8 cellular contexts compared by ENCODE assay signal in the genomic region with DNA sequence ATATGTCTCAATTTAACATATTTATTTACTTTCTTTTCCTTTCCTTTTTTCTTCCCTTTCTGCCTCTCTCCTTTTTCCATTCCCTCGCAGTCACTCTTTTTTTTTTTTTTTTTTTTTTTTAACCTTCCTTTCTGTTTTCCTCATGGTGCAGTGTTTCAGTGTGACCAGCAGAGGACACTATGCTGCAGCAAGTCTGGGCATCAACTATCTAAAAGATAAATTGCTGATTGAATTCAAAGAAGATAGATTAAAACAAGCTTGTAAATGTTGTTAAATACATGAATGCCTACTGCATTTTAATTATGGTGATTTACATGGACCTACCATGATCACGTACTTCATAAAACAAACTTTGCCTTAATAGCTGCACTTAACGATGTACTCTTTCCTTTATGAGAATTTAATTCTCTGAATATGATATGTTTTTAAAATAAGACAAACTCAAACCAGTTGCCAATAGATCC.
DNase-seq lines count a peak whose midpoint lies in the region; ATAC-seq, FAIRE-seq and TF ChIP-seq lines count a peak whose summit lies in the region.

No MANE protein-coding gene starts in this region.

- no peak overlapping the region for H3K27ac ChIP-seq in CD4-positive, alpha-beta memory T cell (ENCODE audit: low read depth, low read length)
- no peak overlapping the region for H3K27ac ChIP-seq in psoas muscle

- H3K27ac Mint-ChIP-seq in CD4-positive, alpha-beta memory T cell: peak overlapping the region in 3 of 7 donors; percentile 4 to 25 (median 11)

- peaks cover 2 to 5% of the 10 kb centered on the region in 2 donors for H3K27me3 Mint-ChIP-seq in CD4-positive, alpha-beta memory T cell

- intact Hi-C loops in CD4-positive, alpha-beta memory T cell (cut with micrococcal nuclease): loop anchor here (1.0 to 2.0 kb wide), 4 partner anchors 252 to 658 kb away; no protein-coding TSS in a partner anchor
- intact Hi-C loops in psoas muscle (cut with DNase I): no loop called here

- H3K9me3 Mint-ChIP-seq in CD4-positive, alpha-beta memory T cell: no peaks in the 10 kb centered on the region

- peak; percentile 79 for FAIRE-seq in GM19239 (lab: Jason Lieb, UNC)
- peak; percentile 96 for FAIRE-seq in frontal cortex (lab: Jason Lieb, UNC)

- no peaks in the 10 kb centered on the region for H3K36me3 ChIP-seq in CD4-positive, alpha-beta memory T cell (ENCODE audit: insufficient read depth, low read length)
- H3K36me3 ChIP-seq in psoas muscle (ENCODE audit: insufficient read depth in 1 of 2, low read depth in 1 of 2): no peaks in the 10 kb centered on the region

- CTCF ChIA-PET in CD4-positive, alpha-beta memory T cell (lab: Charles Lee; ENCODE audit: partially characterized antibody): interaction anchor here (0.6 to 3.6 kb wide), 50 partner anchors 9 to 1363 kb away, joined by 3 to 21 read pairs (median 4); a partner anchor contains a TSS

- WGBS in psoas muscle, 3 donors: 34 to 39% (median 35%) methylated on average over 3 of the region's 3 CpGs

- no peaks in the 10 kb centered on the region for H3K9me3 ChIP-seq in CD4-positive, alpha-beta memory T cell (ENCODE audit: control insufficient read depth in 1 of 2, low read length in 2 of 2)
- H3K9me3 ChIP-seq in psoas muscle: no peaks in the 10 kb centered on the region

- no peaks in the 10 kb centered on the region for H3K4me1 ChIP-seq in CD4-positive, alpha-beta memory T cell (ENCODE audit: insufficient read depth, low read length)
- no peaks in the 10 kb centered on the region for H3K4me1 ChIP-seq in psoas muscle

- peak overlapping the region in 6 of 8 donors; percentile 10 to 73 (median 43) for H3K4me3 Mint-ChIP-seq in CD4-positive, alpha-beta memory T cell

- no peaks in the 10 kb centered on the region for H3K36me3 Mint-ChIP-seq in CD4-positive, alpha-beta memory T cell

- POLR2A ChIA-PET in CD4-positive, alpha-beta memory T cell (lab: Charles Lee; ENCODE audit: partially characterized antibody): interaction anchor here (0.6 to 1.5 kb wide), 4 partner anchors 204 to 319 kb away, joined by 3 to 4 read pairs (median 3); no protein-coding TSS in a partner anchor

- peak; percentile 71 for TF ChIP-seq CTCF in psoas muscle (IDR thresholded peaks at IDR 0.05)

- H3K4me1 Mint-ChIP-seq in CD4-positive, alpha-beta memory T cell: peaks cover 0 to 3% (median 1%) of the 10 kb centered on the region in 4 donors

- DNase-seq in CD4-positive, alpha-beta memory T cell: peak; percentile 37 to 51 (median 42)
- DNase-seq in GM19239 (ENCODE audit: insufficient read length, low spot score) (no peak), NCI-H2196 (lab: John Stamatoyannopoulos, UW; ENCODE audit: unreplicated experiment) (peak; percentile 27), frontal cortex (ENCODE audit: low spot score in 2 of 2) (peak in 1 of 2 donors; percentile 7), psoas muscle (no peak)
- DNase-seq in activated T-cell treated with anti-CD3 and anti-CD28 coated beads, Interleukin-2, amount 50 U/mL, for 1 hour: peak; percentile 21

- H3K4me3 ChIP-seq in CD4-positive, alpha-beta memory T cell (ENCODE audit: low read length in 2 of 2): no peak overlapping the region
- H3K4me3 ChIP-seq in psoas muscle: no peak overlapping the region

- no peak for ATAC-seq in psoas muscle
- no peak for ATAC-seq in HG03354 (IDR thresholded peaks at IDR 0.05; ENCODE audit: poor library complexity, severe bottlenecking, unreplicated experiment)
- ATAC-seq in HG03520 (IDR thresholded peaks at IDR 0.05; ENCODE audit: unreplicated experiment): no peak

- H3K27me3 ChIP-seq in CD4-positive, alpha-beta memory T cell (ENCODE audit: insufficient read depth, low read length): no peaks in the 10 kb centered on the region
- H3K27me3 ChIP-seq in psoas muscle (ENCODE audit: insufficient read depth in 3 of 3, low read length in 2 of 3): peaks cover 0 to 3% (median 0%) of the 10 kb centered on the region in 3 donors

Comparison
In these comparisons a context has a peak if more than half of its experiments do, and no peak if none do; other contexts are left out.
1. DNase-seq: peak in CD4-positive, alpha-beta memory T cell (5 of 5), NCI-H2196 (single experiment) and activated T-cell treated with anti-CD3 and anti-CD28 coated beads, Interleukin-2, amount 50 U/mL, for 1 hour (single experiment); none in GM19239 (single experiment) and psoas muscle (0 of 2).